Comparison of ENCODE assay signal across 8 cellular contexts in the genomic region with DNA sequence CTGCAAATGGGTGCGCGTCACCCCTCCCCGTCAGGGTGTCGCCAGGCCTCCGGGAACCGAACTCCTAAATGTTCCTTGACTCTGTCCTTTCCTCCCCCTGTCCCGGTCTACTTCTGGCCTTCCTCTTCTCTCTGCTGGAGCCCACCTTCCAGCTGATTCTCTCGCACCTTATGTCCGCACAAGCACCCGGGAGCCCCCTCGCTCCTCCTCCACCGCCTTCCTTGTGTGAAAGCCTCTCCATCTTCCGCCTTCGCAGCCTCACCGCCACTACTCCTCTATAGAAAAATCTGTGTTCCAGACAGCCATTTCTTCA. TPM values are rescaled to one million over a fixed set of nuclear protein-coding genes. Genes with fewer than 3 reads are reported as not detected.
DNase-seq lines count a peak whose midpoint lies in the region; ATAC-seq and TF ChIP-seq lines count a peak whose summit lies in the region.

No MANE protein-coding gene starts in this region.

- POLR2A ChIA-PET in CD8-positive, alpha-beta memory T cell (lab: Charles Lee): interaction anchor here (0.5 to 1.5 kb wide), 4 partner anchors 9 to 52 kb away, joined by 3 to 5 read pairs (median 3); no protein-coding TSS in a partner anchor
- POLR2A ChIA-PET in Panc1 (lab: Charles Lee): interaction anchor here (0.6 kb wide), 1 partner anchor 19 kb away, joined by 3 read pairs; no protein-coding TSS in a partner anchor

- H3K4me1 ChIP-seq in CD8-positive, alpha-beta memory T cell (ENCODE audit: insufficient read depth, low read length): peaks cover 11% of the 10 kb centered on the region
- H3K4me1 ChIP-seq in Panc1 (ENCODE audit: control insufficient read depth, insufficient read depth, low read length): peaks cover 36% of the 10 kb centered on the region
- peaks cover 23% of the 10 kb centered on the region for H3K4me1 ChIP-seq in ovary (ENCODE audit: insufficient read depth)

- H3K9me3 Mint-ChIP-seq in CD8-positive, alpha-beta memory T cell: peaks cover 0 to 1% (median 0%) of the 10 kb centered on the region in 5 donors

- H3K27me3 Mint-ChIP-seq in CD8-positive, alpha-beta memory T cell: no peaks in the 10 kb centered on the region

- H3K27ac Mint-ChIP-seq in CD8-positive, alpha-beta memory T cell: peak overlapping the region in 5 of 8 donors; percentile 21 to 84 (median 58)

- no peak for TF ChIP-seq EP300 in ovary (IDR thresholded peaks at IDR 0.05)

- intact Hi-C loops in Panc1 (cut with micrococcal nuclease; ENCODE audit: unreplicated experiment) (no loop called here), ovary (cut with DNase I) (no loop called here)

- TF ChIP-seq CTCF in Panc1 (IDR thresholded peaks at IDR 0.05) (no peak), epithelial cell of proximal tubule (conservative IDR thresholded peaks at IDR 0.05; ENCODE audit: low read depth, low read length) (no peak), ovary (IDR thresholded peaks at IDR 0.05) (no peak)

- H3K4me3 Mint-ChIP-seq in CD8-positive, alpha-beta memory T cell: peak overlapping the region; percentile 82 to 91 (median 85)

- no peak for DNase-seq in CD8-positive, alpha-beta memory T cell
- no peak for DNase-seq in Panc1 (ENCODE audit: low read depth, low spot score)
- no peak for DNase-seq in epithelial cell of proximal tubule (ENCODE audit: low read depth)
- no peak for DNase-seq in ovary
- no peak for DNase-seq in NCI-H1417 treated with DMSO at 0.1 percent for 48 hours (lab: John Stamatoyannopoulos, UW)
- no peak for DNase-seq in SKM-1 treated with dmso at 0.1 percent for 144 hours (lab: John Stamatoyannopoulos, UW; ENCODE audit: unreplicated experiment)

- no peaks in the 10 kb centered on the region for H3K36me3 Mint-ChIP-seq in CD8-positive, alpha-beta memory T cell

- in situ Hi-C loops in Panc1 (cut with HindIII; ENCODE audit: low pct_unique_long_range_greater_than_20kb, low sequenced_read_pairs): no loop called here

- TF ChIP-seq POLR2A in ovary (IDR thresholded peaks at IDR 0.05): no peak

- no peaks in the 10 kb centered on the region for H3K9me3 ChIP-seq in CD8-positive, alpha-beta memory T cell (ENCODE audit: low read length)
- no peaks in the 10 kb centered on the region for H3K9me3 ChIP-seq in Panc1 (ENCODE audit: control insufficient read depth, insufficient read depth, low read depth, low read length)
- no peaks in the 10 kb centered on the region for H3K9me3 ChIP-seq in ovary

- no peaks in the 10 kb centered on the region for H3K27me3 ChIP-seq in CD8-positive, alpha-beta memory T cell (ENCODE audit: insufficient read depth, low read length, poor library complexity, severe bottlenecking)
- H3K27me3 ChIP-seq in Panc1 (ENCODE audit: control insufficient read depth, insufficient read depth, low read length): no peaks in the 10 kb centered on the region
- no peaks in the 10 kb centered on the region for H3K27me3 ChIP-seq in ovary

- peaks cover 10 to 30% (median 19%) of the 10 kb centered on the region in 3 donors for H3K4me1 Mint-ChIP-seq in CD8-positive, alpha-beta memory T cell

- no peaks in the 10 kb centered on the region for H3K36me3 ChIP-seq in CD8-positive, alpha-beta memory T cell (ENCODE audit: insufficient read depth, low read length)
- H3K36me3 ChIP-seq in Panc1 (ENCODE audit: control insufficient read depth, insufficient read depth, low read length) (no peaks in the 10 kb centered on the region), ovary (no peaks in the 10 kb centered on the region)

- H3K4me3 ChIP-seq in CD8-positive, alpha-beta memory T cell (ENCODE audit: low read length): peak overlapping the region; percentile 69
- H3K4me3 ChIP-seq in Panc1 (ENCODE audit: low read depth in 2 of 2, low read length in 2 of 2): peak overlapping the region; percentile 69 to 74
- peak overlapping the region; percentile 84 for H3K4me3 ChIP-seq in epithelial cell of proximal tubule (ENCODE audit: low read depth, low read length)
- H3K4me3 ChIP-seq in ovary: peak overlapping the region; percentile 55

- WGBS in ovary, 3 donors: 46 to 53% (median 49%) methylated on average over 15 of the region's 15 CpGs

- peak; percentile 1; the same call in 1 of the 2 replicates for ATAC-seq in Panc1
- no peak for ATAC-seq in HG02571 (IDR thresholded peaks at IDR 0.05; ENCODE audit: unreplicated experiment)
- no peak for ATAC-seq in GM18520 (IDR thresholded peaks at IDR 0.05; ENCODE audit: unreplicated experiment)

- no peak overlapping the region for H3K27ac ChIP-seq in CD8-positive, alpha-beta memory T cell (ENCODE audit: low read depth, low read length)
- H3K27ac ChIP-seq in Panc1 (ENCODE audit: low read length): peak overlapping the region; percentile 82
- no peak overlapping the region for H3K27ac ChIP-seq in ovary

- BruUV-seq in Panc1 (replicated peaks; lab: Mats Ljungman, UMichigan): no TSS peak

- CTCF ChIA-PET in CD8-positive, alpha-beta memory T cell (lab: Charles Lee): interaction anchor here (1.0 to 3.0 kb wide), 3 partner anchors 9 to 35 kb away, joined by 3 to 9 read pairs (median 4); no protein-coding TSS in a partner anchor
- CTCF ChIA-PET in Panc1 (lab: Charles Lee): no interaction called here

RNA-seq across cellular contexts. Expression of gene KIF3C, which starts 0.6 kb away (rescaled TPM):
- total RNA-seq in CD8-positive, alpha-beta memory T cell: 1 to 10 TPM; 4.9 to 5.5 TPM
- 1.5 TPM for polyA plus RNA-seq in CD8-positive, alpha-beta memory T cell
- total RNA-seq in Panc1 (2021; ENCODE audit: unreplicated experiment) (55.7 TPM), epithelial cell of proximal tubule (26.3 and 30.1 TPM in 2 replicates), ovary (10 to 100 TPM in 2 of 7 donors, 1 to 10 TPM in 5; 5.1 to 16.0 (median 8.1) TPM)
- 77.9 TPM for polyA plus RNA-seq in Panc1 (2012; ENCODE audit: insufficient read length)
- polyA plus RNA-seq in ovary: 1 to 10 TPM; 7.8 to 9.0 TPM

RNA-seq across cellular contexts. Expression of gene RAB10, which starts 51.0 kb away (rescaled TPM):
- total RNA-seq in CD8-positive, alpha-beta memory T cell: 100 to 1,000 TPM; 155 to 167 TPM
- polyA plus RNA-seq in CD8-positive, alpha-beta memory T cell: 93.3 TPM
- total RNA-seq in Panc1 (2021; ENCODE audit: unreplicated experiment) (208 TPM), epithelial cell of proximal tubule (90.4 and 154 TPM in 2 replicates), ovary (100 to 1,000 TPM in 2 of 7 donors, 10 to 100 TPM in 5; 65.0 to 109 (median 93.6) TPM)
- 153 TPM for polyA plus RNA-seq in Panc1 (2012; ENCODE audit: insufficient read length)
- polyA plus RNA-seq in ovary: 100 to 1,000 TPM in 1 of 2 donors, 10 to 100 TPM in 1; 37.6 to 112 TPM
